7 cellular contexts compared by ENCODE assay signal in the genomic region with DNA sequence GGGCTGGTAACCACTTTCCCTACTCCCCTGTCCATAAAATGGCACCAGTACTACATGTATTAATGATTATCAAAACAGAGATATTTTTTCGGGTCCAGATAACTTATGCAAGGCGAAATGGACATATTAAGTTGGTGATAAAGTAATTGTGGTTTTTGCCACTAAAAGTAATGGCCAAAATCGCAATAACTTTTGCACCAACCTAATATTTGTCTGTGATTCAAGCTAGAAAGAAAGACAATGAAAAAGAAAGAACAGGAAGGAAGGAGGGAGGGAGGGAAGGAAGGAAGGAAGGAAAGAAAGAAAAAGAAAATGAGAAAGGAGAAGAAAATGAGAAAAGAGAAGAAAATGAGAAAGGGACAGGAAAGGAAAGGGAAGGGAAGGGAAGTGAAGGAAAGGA.
"Had no signal": no experiment of that assay in that cellular context is flagged by ENCODE, and none has a peak within 500 bp of the region (broad histone marks: within the 10 kb centered on the region; RNA-seq: fewer than 3 reads in every experiment).

No MANE protein-coding gene starts in this region.

- H3K9ac ChIP-seq: KMS-11 had no signal

- H3K4me2 ChIP-seq: KMS-11 had no signal

- FAIRE-seq: HTR-8/SVneo, K562 had no signal

- DNase-seq: IMR-90, KBM-7, KG1 had no signal

- H3K4me3 ChIP-seq: K562 had no signal

- H3K27ac ChIP-seq: HL-60, KMS-11 had no signal

- ATAC-seq: K562 had no signal
